ENCODE assay signal across 17 cellular contexts in the genomic region with DNA sequence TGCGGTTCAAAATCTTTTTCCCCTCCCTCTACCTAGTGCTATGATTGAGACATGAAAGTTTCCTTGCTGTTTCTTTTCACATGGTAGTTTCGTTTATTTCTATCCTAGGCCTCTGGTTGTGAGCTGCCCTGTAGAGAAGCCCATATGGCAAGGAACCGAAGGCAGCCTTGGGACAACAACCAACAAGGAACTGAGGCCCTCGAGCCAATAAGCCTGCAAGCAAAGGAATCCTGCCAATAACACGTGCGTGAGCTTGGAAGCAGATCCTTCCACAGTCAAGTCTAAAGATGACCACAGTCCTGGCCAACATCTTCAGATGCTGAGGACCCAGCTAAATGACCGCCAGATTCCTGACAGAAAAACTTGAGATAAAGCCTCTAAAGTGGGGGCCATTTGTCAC.
A peak's percentile ranks its signal among the peaks of the same experiment; 100 is the strongest.
DNase-seq lines count a peak whose midpoint lies in the region; ATAC-seq and TF ChIP-seq lines count a peak whose summit lies in the region.
"Had no signal": no experiment of that assay in that cellular context is flagged by ENCODE, and none has a peak within 500 bp of the region (broad histone marks: within the 10 kb centered on the region; RNA-seq: fewer than 3 reads in every experiment).

No MANE protein-coding gene starts in this region.

- peak overlapping the region; percentile 54 for H2BK120ac ChIP-seq in IMR-90 (ENCODE audit: low read depth, low read length)

- peak overlapping the region; percentile 48; the same call in 1 of the 2 replicates for H4K5ac ChIP-seq in IMR-90 (ENCODE audit: low read depth, low read length)

- H4K91ac ChIP-seq in IMR-90 (ENCODE audit: insufficient read depth, low read depth, low read length): 0 out of 2 replicates have a peak overlapping the region, but pooled peaks have one; percentile 43

- no peaks in the 10 kb centered on the region for H3K36me3 ChIP-seq in IMR-90 (ENCODE audit: control insufficient read depth, insufficient read depth, low read length)
- H3K36me3 ChIP-seq: BE2C had no signal

- H4K20me1 ChIP-seq in IMR-90 (ENCODE audit: insufficient read depth, low read length): no peaks in the 10 kb centered on the region

- WGBS in IMR-90 (ENCODE audit: extremely low coverage in 2 of 2, insufficient read length in 1 of 2), 2 experiments: 59% methylated on average over 6 of the region's 7 CpGs; no CpG with 5 or more reads in 1 of the 2 experiments

- no peak overlapping the region for H3K27ac ChIP-seq in IMR-90 (ENCODE audit: insufficient read depth, low read length)
- H3K27ac ChIP-seq: C4-2B, HL-60 had no signal

- no peaks in the 10 kb centered on the region for H3K79me1 ChIP-seq in IMR-90 (ENCODE audit: low read depth in 1 of 2, low read length in 2 of 2)

- peaks cover 2% of the 10 kb centered on the region for H3K4me1 ChIP-seq in IMR-90 (ENCODE audit: control insufficient read depth, insufficient read depth, low read length)
- H3K4me1 ChIP-seq: BE2C had no signal

- H3K9ac ChIP-seq in IMR-90 (ENCODE audit: low read depth, low read length): no peak overlapping the region

- TF ChIP-seq CTCF in IMR-90 (conservative IDR thresholded peaks at IDR 0.05; ENCODE audit: low read depth, low read length): no peak

- dilution Hi-C loops in IMR-90 (cut with HindIII; ENCODE audit: low sequenced_read_pairs, unreplicated experiment): no loop called here

- DNase-seq in IMR-90 (no peak), cerebellar nuclear complex (lab: John Stamatoyannopoulos, UW) (peak; percentile 27 to 43), medulla oblongata (ENCODE audit: extremely low spot score) (peak; percentile 6), iPS-NIHi11 (ENCODE audit: low spot score) (no peak), NCI-H2107 (lab: John Stamatoyannopoulos, UW) (no peak), hypothalamus (lab: John Stamatoyannopoulos, UW) (no peak)
- no peak for DNase-seq in activated effector memory CD4-positive, alpha-beta T cell treated with Interleukin-2 at 50 U/mL for 16 hours
- DNase-seq: BE2C; CD4-positive, alpha-beta memory T cell; COR-L47; DMS153; DMS79 treated with DMSO at 0.1 percent for 48 hours; EL; GDM1; H7 had no signal

- no peak overlapping the region for H3K23ac ChIP-seq in IMR-90 (ENCODE audit: low read depth, low read length)

- peak overlapping the region; percentile 55; the same call in 1 of the 2 replicates for H2BK20ac ChIP-seq in IMR-90 (ENCODE audit: low read depth, low read length)

- H3K4me2 ChIP-seq in IMR-90 (ENCODE audit: low read depth, low read length): no peak overlapping the region

- intact Hi-C loops in IMR-90 (cut with micrococcal nuclease): no loop called here

- no peak overlapping the region for H2AK9ac ChIP-seq in IMR-90 (replicated peaks; ENCODE audit: low read depth, low read length, poor library complexity)

- peak overlapping the region; percentile 29; the same call in 1 of the 2 replicates for H3K4ac ChIP-seq in IMR-90 (ENCODE audit: low read depth, low read length)

- H2BK15ac ChIP-seq in IMR-90 (ENCODE audit: low read depth, low read length): no peak overlapping the region; the same call in 2 of the 3 replicates

- no peak overlapping the region for H2AFZ ChIP-seq in IMR-90 (replicated peaks; ENCODE audit: low read length, poor library complexity)

- CTCF ChIA-PET in IMR-90 (lab: Yijun Ruan, JAX): no interaction called here

- peak overlapping the region; percentile 90 for H2AK5ac ChIP-seq in IMR-90 (ENCODE audit: low read depth, low read length)

- H3K9me1 ChIP-seq in IMR-90 (ENCODE audit: insufficient read depth, low read length): peaks cover 7% of the 10 kb centered on the region; the same call in 1 of the 2 replicates

- no peak for ATAC-seq in IMR-90 (ENCODE audit: low read depth)

- no peak overlapping the region for H4K8ac ChIP-seq in IMR-90 (ENCODE audit: low read depth in 2 of 2, low read length in 2 of 2)

- in situ Hi-C loops in IMR-90 (cut with MboI; ENCODE audit: low sequenced_read_pairs): no loop called here

- H3K4me3 ChIP-seq in IMR-90 (ENCODE audit: insufficient read depth, low read depth, low read length): no peak overlapping the region

- BruUV-seq in IMR-90 (replicated peaks; lab: Mats Ljungman, UMichigan): no TSS peak

- no peaks in the 10 kb centered on the region for H3K9me3 ChIP-seq in IMR-90 (ENCODE audit: control insufficient read depth, insufficient read depth, low read length)
- H3K9me3 ChIP-seq: BE2C had no signal

- H3K56ac ChIP-seq in IMR-90 (ENCODE audit: extremely low read depth, insufficient read depth, low read length): no peak overlapping the region

- H2BK5ac ChIP-seq in IMR-90 (ENCODE audit: low read depth, low read length, poor library complexity, severe bottlenecking): no peak overlapping the region

- H3K27me3 ChIP-seq in IMR-90 (ENCODE audit: control insufficient read depth, insufficient read depth, low read length): no peaks in the 10 kb centered on the region
- H3K27me3 ChIP-seq: BE2C had no signal

- peak overlapping the region; percentile 35; the same call in 1 of the 2 replicates for H3K18ac ChIP-seq in IMR-90 (ENCODE audit: low read depth, low read length)

- no peak for TF ChIP-seq POLR2A in IMR-90 (IDR thresholded peaks at IDR 0.05; ENCODE audit: low read depth, low read length)

- POLR2A ChIA-PET in IMR-90 (lab: Charles Lee; ENCODE audit: unreplicated experiment): no interaction called here

- no peak overlapping the region for H3K14ac ChIP-seq in IMR-90 (replicated peaks; ENCODE audit: low read depth, low read length)

- no peak for TF ChIP-seq RAD21 in IMR-90 (IDR thresholded peaks at IDR 0.05; ENCODE audit: low read length)

TF ChIP-seq in IMR-90, 13 proteins besides CTCF, POLR2A, EP300 and RAD21:
- TF ChIP-seq, protein P1, sequence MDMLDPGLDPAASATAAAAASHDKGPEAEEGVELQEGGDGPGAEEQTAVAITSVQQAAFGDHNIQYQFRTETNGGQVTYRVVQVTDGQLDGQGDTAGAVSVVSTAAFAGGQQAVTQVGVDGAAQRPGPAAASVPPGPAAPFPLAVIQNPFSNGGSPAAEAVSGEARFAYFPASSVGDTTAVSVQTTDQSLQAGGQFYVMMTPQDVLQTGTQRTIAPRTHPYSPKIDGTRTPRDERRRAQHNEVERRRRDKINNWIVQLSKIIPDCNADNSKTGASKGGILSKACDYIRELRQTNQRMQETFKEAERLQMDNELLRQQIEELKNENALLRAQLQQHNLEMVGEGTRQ (IDR thresholded peaks at IDR 0.05; ENCODE audit: low read depth, low read length): no peak
- TF ChIP-seq MXI1 (IDR thresholded peaks at IDR 0.05; ENCODE audit: borderline replicate concordance, low read depth, low read length) (no peak), NFE2L2 (IDR thresholded peaks at IDR 0.05; ENCODE audit: low read depth, low read length) (no peak), MAFK (IDR thresholded peaks at IDR 0.05; ENCODE audit: low read depth, low read length) (no peak)

Comparison
In these comparisons a context has a peak if more than half of its experiments do, and no peak if none do; other contexts are left out.
1. DNase-seq: peak in cerebellar nuclear complex (2 of 2) and medulla oblongata (single experiment); none in IMR-90 (single experiment), activated effector memory CD4-positive, alpha-beta T cell treated with Interleukin-2 at 50 U/mL for 16 hours (single experiment), iPS-NIHi11 (single experiment), NCI-H2107 (single experiment) and hypothalamus (0 of 51).